ENCODE assay signal across 8 cellular contexts in the genomic region with DNA sequence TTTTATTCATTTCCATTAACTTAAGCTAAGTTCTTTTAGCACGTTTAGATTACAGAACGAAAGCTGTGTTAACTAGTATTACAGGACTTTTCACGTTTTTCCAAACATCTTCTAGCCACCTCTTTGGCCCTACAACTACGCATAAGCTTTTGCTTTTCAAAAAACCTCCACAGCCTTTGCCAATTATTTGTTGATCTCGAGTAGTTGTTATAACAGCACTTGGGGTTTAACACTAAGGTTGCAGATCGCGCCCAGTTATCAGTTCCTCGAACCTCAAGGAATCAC. TPM values are rescaled to one million over a fixed set of nuclear protein-coding genes. Genes with fewer than 3 reads are reported as not detected.
DNase-seq lines count a peak whose midpoint lies in the region; ATAC-seq and TF ChIP-seq lines count a peak whose summit lies in the region.

No MANE protein-coding gene starts in this region.

- no peak overlapping the region for H3K4me3 Mint-ChIP-seq in CD8-positive, alpha-beta memory T cell

- H3K4me3 ChIP-seq in CD8-positive, alpha-beta memory T cell (ENCODE audit: low read length) = peak overlapping the region; percentile 90
- peak overlapping the region; percentile 96 for H3K4me3 ChIP-seq in SJCRH30
- H3K4me3 ChIP-seq in retinal pigment epithelial cell (ENCODE audit: low read length) = peak overlapping the region; percentile 98

- no peaks in the 10 kb centered on the region for H3K27me3 Mint-ChIP-seq in CD8-positive, alpha-beta memory T cell

- TF ChIP-seq CTCF in foreskin keratinocyte (conservative IDR thresholded peaks at IDR 0.05) (no peak), retinal pigment epithelial cell (conservative IDR thresholded peaks at IDR 0.05; ENCODE audit: low read depth, low read length) (no peak)

- H3K36me3 Mint-ChIP-seq in CD8-positive, alpha-beta memory T cell = peaks cover 0 to 25% (median 1%) of the 10 kb centered on the region in 3 donors

- H3K27ac Mint-ChIP-seq in CD8-positive, alpha-beta memory T cell = no peak overlapping the region

- no peak for DNase-seq in CD8-positive, alpha-beta memory T cell
- DNase-seq in SJCRH30 (no peak), foreskin keratinocyte (no peak), retinal pigment epithelial cell (ENCODE audit: low read depth) (no peak), amniotic stem cell (lab: John Stamatoyannopoulos, UW) (no peak), NCI-H146 (lab: John Stamatoyannopoulos, UW) (no peak), G401 (ENCODE audit: low spot score) (no peak)

- H3K27ac ChIP-seq in CD8-positive, alpha-beta memory T cell (ENCODE audit: low read depth, low read length) = peak overlapping the region; percentile 89
- H3K27ac ChIP-seq in SJCRH30 = peak overlapping the region; percentile 85
- H3K27ac ChIP-seq in foreskin keratinocyte = peak overlapping the region; percentile 83

- H3K9me3 Mint-ChIP-seq in CD8-positive, alpha-beta memory T cell = no peaks in the 10 kb centered on the region

- peaks cover 33 to 46% (median 39%) of the 10 kb centered on the region in 3 donors for H3K4me1 Mint-ChIP-seq in CD8-positive, alpha-beta memory T cell

- no peaks in the 10 kb centered on the region for H3K27me3 ChIP-seq in CD8-positive, alpha-beta memory T cell (ENCODE audit: insufficient read depth, low read length, poor library complexity, severe bottlenecking)
- H3K27me3 ChIP-seq in SJCRH30 (no peaks in the 10 kb centered on the region), foreskin keratinocyte (no peaks in the 10 kb centered on the region)

- ATAC-seq in foreskin keratinocyte (no peak), HG02763 (IDR thresholded peaks at IDR 0.05; ENCODE audit: unreplicated experiment) (no peak)

- H3K9me3 ChIP-seq in CD8-positive, alpha-beta memory T cell (ENCODE audit: low read length) = no peaks in the 10 kb centered on the region
- H3K9me3 ChIP-seq in SJCRH30 (replicated peaks) = no peaks in the 10 kb centered on the region

- POLR2A ChIA-PET in CD8-positive, alpha-beta memory T cell (lab: Charles Lee) = interaction anchor here (0.6 to 2.9 kb wide), 11 partner anchors 9 to 512 kb away, joined by 3 to 40 read pairs (median 5); partner anchors contain the start of genes DCAF4, PSEN1, RIOX1 and ZFYVE1

- peaks cover 38% of the 10 kb centered on the region for H3K4me1 ChIP-seq in CD8-positive, alpha-beta memory T cell (ENCODE audit: insufficient read depth, low read length)
- H3K4me1 ChIP-seq in SJCRH30 (peaks cover 22% of the 10 kb centered on the region), foreskin keratinocyte (no peaks in the 10 kb centered on the region)

- CTCF ChIA-PET in CD8-positive, alpha-beta memory T cell (lab: Charles Lee) = interaction anchor here (1.5 kb wide), 1 partner anchor 31 kb away, joined by 6 read pairs; the partner anchor contains the start of gene ZFYVE1

- H3K36me3 ChIP-seq in CD8-positive, alpha-beta memory T cell (ENCODE audit: insufficient read depth, low read length) = peaks cover 3% of the 10 kb centered on the region
- H3K36me3 ChIP-seq in SJCRH30 = peaks cover 11% of the 10 kb centered on the region

- in situ Hi-C loops in G401 (cut with HindIII; ENCODE audit: low sequenced_read_pairs) = no loop called here

RNA-seq across cellular contexts. Expression of gene RBM25, which starts 0.5 kb away (rescaled TPM):
- 10 to 100 TPM; 96.5 to 99.2 TPM for total RNA-seq in CD8-positive, alpha-beta memory T cell
- 67.0 TPM for polyA plus RNA-seq in CD8-positive, alpha-beta memory T cell
- 52.4 and 59.0 TPM in 2 replicates for total RNA-seq in SJCRH30 (2014; rRNA removed; shearing (Covaris generic))
- 40.0 and 48.4 TPM in 2 replicates for total RNA-seq in foreskin keratinocyte
- 18.7 and 24.4 TPM in 2 replicates for polyA plus RNA-seq in foreskin keratinocyte
- total RNA-seq in G401 (2014; rRNA removed; shearing (Covaris generic)) = 9.9 and 12.3 TPM in 2 replicates

RNA-seq across cellular contexts. Expression of gene ZFYVE1, which starts 31.0 kb away (rescaled TPM):
- total RNA-seq in CD8-positive, alpha-beta memory T cell = 10 to 100 TPM; 11.7 to 11.8 TPM
- 7.8 TPM for polyA plus RNA-seq in CD8-positive, alpha-beta memory T cell
- 6.2 and 7.8 TPM in 2 replicates for total RNA-seq in SJCRH30 (2014; rRNA removed; shearing (Covaris generic))
- total RNA-seq in foreskin keratinocyte = 7.2 and 8.6 TPM in 2 replicates
- 4.2 and 5.0 TPM in 2 replicates for polyA plus RNA-seq in foreskin keratinocyte
- 8.4 and 13.1 TPM in 2 replicates for total RNA-seq in G401 (2014; rRNA removed; shearing (Covaris generic))
